18 cellular contexts compared by ENCODE assay signal in genomic region chr7:36710186-36710813, GRCh38. TPM values are rescaled to one million over a fixed set of nuclear protein-coding genes. Genes with fewer than 3 reads are reported as not detected.
A peak's percentile ranks its signal among the peaks of the same experiment; 100 is the strongest.
DNase-seq lines count a peak whose midpoint lies in the region; ATAC-seq, FAIRE-seq and TF ChIP-seq lines count a peak whose summit lies in the region.
"Had no signal": no experiment of that assay in that cellular context is flagged by ENCODE, and none has a peak within 500 bp of the region (broad histone marks: within the 10 kb centered on the region; RNA-seq: fewer than 3 reads in every experiment).

No MANE protein-coding gene starts in this region.

- H4K20me1 ChIP-seq in astrocyte (ENCODE audit: insufficient read depth, low read length), result no peaks in the 10 kb centered on the region

- H3K27ac Mint-ChIP-seq in stimulated activated naive CD8-positive, alpha-beta T cell treated with anti-CD3 and anti-CD28 coated beads, Interleukin-15, Interleukin-2, amounts not matched to agents 100 ng/mL and 50 ng/mL, for 24 hours, result peak overlapping the region; percentile 78
- H3K27ac Mint-ChIP-seq in astrocyte (ENCODE audit: unreplicated experiment), result no peak overlapping the region
- peak overlapping the region; percentile 95 for H3K27ac Mint-ChIP-seq in stimulated activated effector memory CD8-positive, alpha-beta T cell treated with anti-CD3 and anti-CD28 coated beads, Interleukin-12 subunit alpha, Interleukin-12 subunit beta, amount 100 ng/mL, for 72 hours
- H3K27ac Mint-ChIP-seq in Calu3 (ENCODE audit: unreplicated experiment), result no peak overlapping the region

- H3K9me3 Mint-ChIP-seq in stimulated activated naive CD8-positive, alpha-beta T cell treated with anti-CD3 and anti-CD28 coated beads, Interleukin-15, Interleukin-2, amounts not matched to agents 100 ng/mL and 50 ng/mL, for 24 hours, result peaks cover 8% of the 10 kb centered on the region
- no peaks in the 10 kb centered on the region for H3K9me3 Mint-ChIP-seq in astrocyte (ENCODE audit: unreplicated experiment)
- H3K9me3 Mint-ChIP-seq in stimulated activated effector memory CD8-positive, alpha-beta T cell treated with anti-CD3 and anti-CD28 coated beads, Interleukin-12 subunit alpha, Interleukin-12 subunit beta, amount 100 ng/mL, for 72 hours, result peaks cover 3% of the 10 kb centered on the region
- H3K9me3 Mint-ChIP-seq in Calu3 (ENCODE audit: low read depth, unreplicated experiment), result peaks cover 4% of the 10 kb centered on the region

- CTCF ChIA-PET in Calu3 (lab: Charles Lee), result no interaction called here

- no peak for TF ChIP-seq CTCF in astrocyte (IDR thresholded peaks at IDR 0.05; ENCODE audit: insufficient read depth, low read depth, low read length)
- no peak for TF ChIP-seq CTCF in Calu3 (IDR thresholded peaks at IDR 0.05; ENCODE audit: unreplicated experiment)

- no peak for ATAC-seq in stimulated activated naive CD8-positive, alpha-beta T cell treated with anti-CD3 and anti-CD28 coated beads, Interleukin-15, Interleukin-2, amounts not matched to agents 100 U/mL and 50 U/mL, for 24 hours
- ATAC-seq in left colon (peak; percentile 60), GM21786 (IDR thresholded peaks at IDR 0.05; ENCODE audit: unreplicated experiment) (no peak)
- ATAC-seq in stimulated activated effector memory CD8-positive, alpha-beta T cell treated with anti-CD3 and anti-CD28 coated beads, Interleukin-12 subunit alpha, Interleukin-12 subunit beta, amount 100 ng/mL, for 72 hours, result no peak
- ATAC-seq: K562 had no signal

- no peak overlapping the region for H3K4me2 ChIP-seq in astrocyte (ENCODE audit: low read length)
- H3K4me2 ChIP-seq: SK-N-SH had no signal

- FAIRE-seq in astrocyte (lab: Jason Lieb, UNC), result no peak
- FAIRE-seq: K562 had no signal

- DNase-seq in stimulated activated naive CD8-positive, alpha-beta T cell treated with anti-CD3 and anti-CD28 coated beads, Interleukin-15, Interleukin-2, amounts not matched to agents 100 U/mL and 50 U/mL, for 24 hours, result no peak
- DNase-seq in astrocyte (ENCODE audit: low read depth), result peak; percentile 30
- DNase-seq in left colon, result no peak
- no peak for DNase-seq in stimulated activated effector memory CD8-positive, alpha-beta T cell treated with anti-CD3 and anti-CD28 coated beads, Interleukin-12 subunit alpha, Interleukin-12 subunit beta, amount 100 ng/mL, for 72 hours (ENCODE audit: low spot score in 2 of 2)
- no peak for DNase-seq in Calu3
- no peak for DNase-seq in NCI-H526 (lab: John Stamatoyannopoulos, UW)
- DNase-seq: COR-L47, DMS53, HCEC 1CT, MV-4-11, NCI-H1417 treated with DMSO at 0.1 percent for 48 hours, NCI-H2029 treated with DMSO at 0.1 percent for 48 hours, NCI-H2171 treated with DMSO at 0.1 percent for 48 hours, SHP77, SK-N-SH had no signal

- H2AFZ ChIP-seq in astrocyte (ENCODE audit: low read depth, low read length), result no peak overlapping the region

- no TSS peak for BruUV-seq in Calu3 (replicated peaks; lab: Mats Ljungman, UMichigan)

- no peaks in the 10 kb centered on the region for H3K9me3 ChIP-seq in astrocyte (ENCODE audit: insufficient read depth, low read depth, low read length)
- H3K9me3 ChIP-seq: SK-N-SH had no signal

- intact Hi-C loops in left colon (cut with DNase I, micrococcal nuclease), result no loop called here
- intact Hi-C loops in Calu3 (cut with micrococcal nuclease; ENCODE audit: unreplicated experiment), result no loop called here

- no peak overlapping the region for H3K27ac ChIP-seq in astrocyte (ENCODE audit: low read depth, low read length)

- H3K4me1 Mint-ChIP-seq in stimulated activated naive CD8-positive, alpha-beta T cell treated with anti-CD3 and anti-CD28 coated beads, Interleukin-15, Interleukin-2, amounts not matched to agents 100 ng/mL and 50 ng/mL, for 24 hours (ENCODE audit: low read depth), result peaks cover 83% of the 10 kb centered on the region
- H3K4me1 Mint-ChIP-seq in astrocyte (ENCODE audit: low read depth, unreplicated experiment) (peaks cover 5% of the 10 kb centered on the region), Calu3 (ENCODE audit: low read depth, unreplicated experiment) (peaks cover 46% of the 10 kb centered on the region)
- peaks cover 74% of the 10 kb centered on the region for H3K4me1 Mint-ChIP-seq in stimulated activated effector memory CD8-positive, alpha-beta T cell treated with anti-CD3 and anti-CD28 coated beads, Interleukin-12 subunit alpha, Interleukin-12 subunit beta, amount 100 ng/mL, for 72 hours

- H3K27me3 ChIP-seq in astrocyte (ENCODE audit: insufficient read depth, low read length), result no peaks in the 10 kb centered on the region

- no peaks in the 10 kb centered on the region for H3K27me3 Mint-ChIP-seq in stimulated activated naive CD8-positive, alpha-beta T cell treated with anti-CD3 and anti-CD28 coated beads, Interleukin-15, Interleukin-2, amounts not matched to agents 100 ng/mL and 50 ng/mL, for 24 hours
- H3K27me3 Mint-ChIP-seq in astrocyte (ENCODE audit: low read depth, unreplicated experiment) (no peaks in the 10 kb centered on the region), Calu3 (ENCODE audit: unreplicated experiment) (no peaks in the 10 kb centered on the region)

- H3K36me3 Mint-ChIP-seq in stimulated activated naive CD8-positive, alpha-beta T cell treated with anti-CD3 and anti-CD28 coated beads, Interleukin-15, Interleukin-2, amounts not matched to agents 100 ng/mL and 50 ng/mL, for 24 hours (ENCODE audit: low read depth), result peaks cover 44% of the 10 kb centered on the region
- H3K36me3 Mint-ChIP-seq in astrocyte (ENCODE audit: low read depth, unreplicated experiment) (no peaks in the 10 kb centered on the region), Calu3 (ENCODE audit: insufficient read depth, unreplicated experiment) (peaks cover 5% of the 10 kb centered on the region)
- peaks cover 73% of the 10 kb centered on the region for H3K36me3 Mint-ChIP-seq in stimulated activated effector memory CD8-positive, alpha-beta T cell treated with anti-CD3 and anti-CD28 coated beads, Interleukin-12 subunit alpha, Interleukin-12 subunit beta, amount 100 ng/mL, for 72 hours

- H3K4me3 ChIP-seq in astrocyte (ENCODE audit: insufficient read depth, low read depth, low read length), result no peak overlapping the region
- H3K4me3 ChIP-seq: K562 had no signal

- H3K36me3 ChIP-seq in astrocyte (ENCODE audit: insufficient read depth, low read length), result no peaks in the 10 kb centered on the region

- H3K4me3 Mint-ChIP-seq in stimulated activated naive CD8-positive, alpha-beta T cell treated with anti-CD3 and anti-CD28 coated beads, Interleukin-15, Interleukin-2, amounts not matched to agents 100 ng/mL and 50 ng/mL, for 24 hours, result no peak overlapping the region
- H3K4me3 Mint-ChIP-seq in astrocyte (ENCODE audit: unreplicated experiment), result no peak overlapping the region
- peak overlapping the region; percentile 66 for H3K4me3 Mint-ChIP-seq in stimulated activated effector memory CD8-positive, alpha-beta T cell treated with anti-CD3 and anti-CD28 coated beads, Interleukin-12 subunit alpha, Interleukin-12 subunit beta, amount 100 ng/mL, for 72 hours
- H3K4me3 Mint-ChIP-seq in Calu3 (ENCODE audit: low read depth, unreplicated experiment), result no peak overlapping the region

- H3K79me2 ChIP-seq in astrocyte (ENCODE audit: insufficient read depth, low read length), result no peaks in the 10 kb centered on the region

- H3K4me1 ChIP-seq in astrocyte (ENCODE audit: insufficient read depth, low read length), result no peaks in the 10 kb centered on the region

- H3K9ac ChIP-seq in astrocyte (ENCODE audit: low read length), result no peak overlapping the region
- H3K9ac ChIP-seq: SK-N-SH had no signal

RNA-seq across cellular contexts. Expression of gene AOAH, which starts 14.0 kb away (rescaled TPM):
- total RNA-seq in astrocyte (not detected in 2 replicates), left colon (10 to 100 TPM; 31.6 to 32.0 TPM), Calu3 (2022) (not detected in 2 replicates)
- total RNA-seq: K562 had no signal

Comparison
In these comparisons a context has a peak if more than half of its experiments do, and no peak if none do; other contexts are left out.
1. H3K27ac Mint-ChIP-seq: peak in stimulated activated naive CD8-positive, alpha-beta T cell treated with anti-CD3 and anti-CD28 coated beads, Interleukin-15, Interleukin-2, amounts not matched to agents 100 ng/mL and 50 ng/mL, for 24 hours (single experiment) and stimulated activated effector memory CD8-positive, alpha-beta T cell treated with anti-CD3 and anti-CD28 coated beads, Interleukin-12 subunit alpha, Interleukin-12 subunit beta, amount 100 ng/mL, for 72 hours (single experiment); none in astrocyte (single experiment) and Calu3 (single experiment).
2. RNA of gene AOAH, which starts 14.0 kb away (total RNA-seq): 31.6 to 32.0 TPM in left colon; not detected in Calu3 and not detected in astrocyte; every median in the first group is over 10 times any median in the second.